In the genomic region with DNA sequence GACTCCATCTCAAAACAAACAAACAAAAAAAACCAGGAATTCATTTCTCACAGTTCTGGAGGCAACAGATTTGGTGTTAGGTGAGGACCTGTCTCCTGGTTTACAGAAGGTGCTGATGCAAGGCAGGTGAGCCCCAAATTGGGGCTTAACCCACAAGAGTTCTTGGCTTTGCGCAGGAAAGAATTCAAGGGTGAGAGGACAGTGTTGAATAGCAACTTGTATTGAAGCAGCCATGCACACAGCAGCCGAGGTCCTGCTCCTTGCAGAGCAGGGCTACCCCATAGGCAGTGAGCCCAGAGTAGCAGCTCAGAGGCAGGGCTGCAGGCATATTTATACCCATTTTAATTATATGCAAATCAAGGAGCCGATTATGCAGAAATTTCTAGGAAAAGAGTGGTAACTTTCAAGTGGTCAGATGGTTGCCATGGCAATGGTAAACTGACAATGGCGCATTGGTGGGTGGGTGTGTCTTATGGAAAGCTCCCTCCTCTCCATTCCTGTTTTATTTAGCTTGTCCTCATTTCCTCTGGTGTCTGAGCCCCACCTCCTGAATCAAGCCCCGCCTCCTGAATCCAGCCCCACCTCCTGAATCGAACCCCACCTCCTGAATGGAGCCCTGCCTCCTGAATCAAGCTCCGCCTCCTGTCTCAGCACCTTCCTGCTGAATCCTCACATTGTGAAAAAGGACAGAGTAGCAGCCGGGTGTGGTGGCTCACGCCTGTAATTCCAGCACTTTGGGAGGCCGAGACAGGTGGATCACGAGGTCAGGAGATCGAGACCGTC, we compare ENCODE assay signal across 12 cellular contexts. TPM values are rescaled to one million over a fixed set of nuclear protein-coding genes. Genes with fewer than 3 reads are reported as not detected.
DNase-seq lines count a peak whose midpoint lies in the region; FAIRE-seq and TF ChIP-seq lines count a peak whose summit lies in the region.
"Had no signal": no experiment of that assay in that cellular context is flagged by ENCODE, and none has a peak within 500 bp of the region (broad histone marks: within the 10 kb centered on the region; RNA-seq: fewer than 3 reads in every experiment).

No MANE protein-coding gene starts in this region.

- FAIRE-seq in astrocyte (lab: Jason Lieb, UNC): no peak

- no peaks in the 10 kb centered on the region for H3K27me3 Mint-ChIP-seq in astrocyte (ENCODE audit: low read depth, unreplicated experiment)

- H3K9ac ChIP-seq in astrocyte (ENCODE audit: low read length): no peak overlapping the region

- no peaks in the 10 kb centered on the region for H3K27me3 ChIP-seq in astrocyte (ENCODE audit: insufficient read depth, low read length)
- H3K27me3 ChIP-seq in osteoblast (ENCODE audit: insufficient read depth, low read length): no peaks in the 10 kb centered on the region
- H3K27me3 ChIP-seq: vagina had no signal

- TF ChIP-seq CTCF in astrocyte (IDR thresholded peaks at IDR 0.05; ENCODE audit: insufficient read depth, low read depth, low read length) (no peak), osteoblast (IDR thresholded peaks at IDR 0.05; ENCODE audit: extremely low read depth, low read depth, low read length) (no peak)

- H3K4me1 ChIP-seq in astrocyte (ENCODE audit: insufficient read depth, low read length) (peaks cover 15% of the 10 kb centered on the region), osteoblast (ENCODE audit: insufficient read depth, low read length) (peaks cover 14% of the 10 kb centered on the region)

- H3K36me3 Mint-ChIP-seq in astrocyte (ENCODE audit: low read depth, unreplicated experiment): peaks cover 8% of the 10 kb centered on the region

- peak; percentile 20 for DNase-seq in activated CD4-positive, alpha-beta T cell treated with anti-CD3 and anti-CD28 coated beads for 48 hours
- DNase-seq in activated CD4-positive, alpha-beta T cell treated with anti-CD3 and anti-CD28 coated beads for 4 hours: no peak
- DNase-seq in LHCN-M2 (ENCODE audit: low read depth): peak; percentile 26
- peak; percentile 32 for DNase-seq in astrocyte (ENCODE audit: low read depth)
- DNase-seq in osteoblast (ENCODE audit: insufficient read length, low spot score, missing footprints): peak; percentile 22
- DNase-seq in HCEC 1CT: no peak
- DNase-seq in globus pallidus (ENCODE audit: low spot score): no peak
- no peak for DNase-seq in NCI-H2107 (lab: John Stamatoyannopoulos, UW)
- DNase-seq: activated naive CD4-positive, alpha-beta T cell treated with anti-CD3 and anti-CD28 coated beads, Interleukin-2, amount 50 U/mL, for 16 hours; DMS53 had no signal

- H2AFZ ChIP-seq in astrocyte (ENCODE audit: low read depth, low read length) (no peak overlapping the region), osteoblast (ENCODE audit: low read length) (no peak overlapping the region)

- peaks cover 5% of the 10 kb centered on the region for H3K9me3 Mint-ChIP-seq in astrocyte (ENCODE audit: unreplicated experiment)

- no peak overlapping the region for H3K4me3 Mint-ChIP-seq in astrocyte (ENCODE audit: unreplicated experiment)
- H3K4me3 Mint-ChIP-seq: neural crest cell had no signal

- H3K36me3 ChIP-seq in astrocyte (ENCODE audit: insufficient read depth, low read length): no peaks in the 10 kb centered on the region
- H3K36me3 ChIP-seq in osteoblast (ENCODE audit: insufficient read depth, low read length): no peaks in the 10 kb centered on the region
- H3K36me3 ChIP-seq: vagina had no signal

- H3K79me2 ChIP-seq in astrocyte (ENCODE audit: insufficient read depth, low read length) (no peaks in the 10 kb centered on the region), osteoblast (ENCODE audit: insufficient read depth, low read length) (no peaks in the 10 kb centered on the region)

- H3K4me1 Mint-ChIP-seq in astrocyte (ENCODE audit: low read depth, unreplicated experiment): peaks cover 37% of the 10 kb centered on the region

- H3K9me3 ChIP-seq in astrocyte (ENCODE audit: insufficient read depth, low read depth, low read length) (no peaks in the 10 kb centered on the region), osteoblast (ENCODE audit: low read depth, low read length) (no peaks in the 10 kb centered on the region)
- H3K9me3 ChIP-seq: vagina had no signal

- H4K20me1 ChIP-seq in astrocyte (ENCODE audit: insufficient read depth, low read length): no peaks in the 10 kb centered on the region
- H4K20me1 ChIP-seq in osteoblast (ENCODE audit: insufficient read depth, low read length): no peaks in the 10 kb centered on the region

- H3K4me2 ChIP-seq in astrocyte (ENCODE audit: low read length) (no peak overlapping the region), osteoblast (ENCODE audit: insufficient read depth, low read length) (no peak overlapping the region)

- no peak overlapping the region for H3K27ac ChIP-seq in astrocyte (ENCODE audit: low read depth, low read length)
- no peak overlapping the region for H3K27ac ChIP-seq in osteoblast (ENCODE audit: low read depth, low read length)
- H3K27ac ChIP-seq: vagina had no signal

- H3K27ac Mint-ChIP-seq in astrocyte (ENCODE audit: unreplicated experiment): no peak overlapping the region

- H3K4me3 ChIP-seq in astrocyte (ENCODE audit: insufficient read depth, low read depth, low read length) (no peak overlapping the region), osteoblast (ENCODE audit: insufficient read depth, low read length) (no peak overlapping the region)
- H3K4me3 ChIP-seq: vagina had no signal

RNA-seq across cellular contexts. Expression of gene COL5A1, which starts 34.5 kb away (rescaled TPM):
- total RNA-seq in LHCN-M2 (2014; rRNA removed): 36.4 and 56.0 TPM in 2 replicates
- polyA plus RNA-seq in LHCN-M2 (2012): 140 TPM
- 1,055 and 1,568 TPM in 2 replicates for total RNA-seq in astrocyte
- 571 and 801 TPM in 2 replicates for total RNA-seq in osteoblast

Comparison
In these comparisons a context has a peak if more than half of its experiments do, and no peak if none do; other contexts are left out.
1. DNase-seq: peak in activated CD4-positive, alpha-beta T cell treated with anti-CD3 and anti-CD28 coated beads for 48 hours (single experiment), LHCN-M2 (single experiment), astrocyte (single experiment) and osteoblast (single experiment); none in activated CD4-positive, alpha-beta T cell treated with anti-CD3 and anti-CD28 coated beads for 4 hours (0 of 2), HCEC 1CT (single experiment), globus pallidus (single experiment) and NCI-H2107 (single experiment).
2. RNA of gene COL5A1, which starts 34.5 kb away (total RNA-seq): 1,055 to 1,568 TPM in astrocyte and 571 to 801 TPM in osteoblast; 36.4 to 56.0 TPM in LHCN-M2; every median in the first group is over 10 times any median in the second.